12 cellular contexts compared by ENCODE assay signal in genomic region chr7:139738772-139739171, GRCh38. TPM values are rescaled to one million over a fixed set of nuclear protein-coding genes. Genes with fewer than 3 reads are reported as not detected.
DNase-seq lines count a peak whose midpoint lies in the region; FAIRE-seq and TF ChIP-seq lines count a peak whose summit lies in the region.
"Had no signal": no experiment of that assay in that cellular context is flagged by ENCODE, and none has a peak within 500 bp of the region (broad histone marks: within the 10 kb centered on the region; RNA-seq: fewer than 3 reads in every experiment).

No MANE protein-coding gene starts in this region.

- H3K36me3 Mint-ChIP-seq in chondrocyte (ENCODE audit: low read depth) (peaks cover 3% of the 10 kb centered on the region), progenitor cell of endocrine pancreas (ENCODE audit: insufficient read depth) (peaks cover 13% of the 10 kb centered on the region)

- peaks cover 94% of the 10 kb centered on the region for H3K79me2 ChIP-seq in ACC112 (ENCODE audit: control insufficient read depth, insufficient read depth, low read length, unreplicated experiment)

- TF ChIP-seq CTCF in chondrocyte (IDR thresholded peaks at IDR 0.05) (no peak), progenitor cell of endocrine pancreas (IDR thresholded peaks at IDR 0.05; ENCODE audit: unreplicated experiment) (no peak)

- peak overlapping the region; percentile 95 for H3K27ac Mint-ChIP-seq in chondrocyte (ENCODE audit: unreplicated experiment)
- H3K27ac Mint-ChIP-seq in progenitor cell of endocrine pancreas, result peak overlapping the region; percentile 12

- H3K27me3 ChIP-seq in ACC112 (ENCODE audit: insufficient read depth, low read length), result no peaks in the 10 kb centered on the region
- H3K27me3 ChIP-seq: pancreas had no signal

- H3K27me3 Mint-ChIP-seq in chondrocyte (ENCODE audit: low read depth) (no peaks in the 10 kb centered on the region), progenitor cell of endocrine pancreas (no peaks in the 10 kb centered on the region)

- no peak overlapping the region for H2AFZ ChIP-seq in ACC112 (ENCODE audit: low read length, unreplicated experiment)

- H3K9me3 Mint-ChIP-seq in chondrocyte (ENCODE audit: low read depth), result no peaks in the 10 kb centered on the region
- H3K9me3 Mint-ChIP-seq in progenitor cell of endocrine pancreas (ENCODE audit: low read depth), result no peaks in the 10 kb centered on the region

- H3K27ac ChIP-seq in ACC112 (ENCODE audit: low read depth, low read length), result peak overlapping the region; percentile 100
- H3K27ac ChIP-seq: C4-2B, pancreas had no signal

- H3K4me1 Mint-ChIP-seq in chondrocyte (ENCODE audit: low read depth) (peaks cover 98% of the 10 kb centered on the region), progenitor cell of endocrine pancreas (ENCODE audit: low read depth) (peaks cover 45% of the 10 kb centered on the region)

- peaks cover 93% of the 10 kb centered on the region for H3K4me1 ChIP-seq in ACC112 (ENCODE audit: control insufficient read depth, insufficient read depth, low read length, unreplicated experiment)

- H3K4me3 Mint-ChIP-seq in chondrocyte (ENCODE audit: unreplicated experiment), result no peak overlapping the region
- H3K4me3 Mint-ChIP-seq in progenitor cell of endocrine pancreas (ENCODE audit: low read depth), result no peak overlapping the region

- FAIRE-seq in GM12891 (lab: Jason Lieb, UNC), result no peak
- FAIRE-seq: pancreas had no signal

- no peak overlapping the region for H3K4me3 ChIP-seq in ACC112 (ENCODE audit: low read depth, low read length)
- H3K4me3 ChIP-seq: pancreas had no signal

- peaks cover 4% of the 10 kb centered on the region; the same call in 1 of the 2 replicates for H3K36me3 ChIP-seq in ACC112 (ENCODE audit: insufficient read depth, low read length)
- H3K36me3 ChIP-seq: pancreas had no signal

- TF ChIP-seq POLR2A in GM12891 (IDR thresholded peaks at IDR 0.05; ENCODE audit: low read depth, low read length), result no peak

- DNase-seq in GM12891 (ENCODE audit: insufficient read length, low spot score), result no peak
- DNase-seq in chondrocyte (ENCODE audit: low spot score), result no peak
- DNase-seq in progenitor cell of endocrine pancreas (ENCODE audit: low spot score, unreplicated experiment), result no peak
- DNase-seq in HCEC 1CT, result no peak
- no peak for DNase-seq in SHP77 (lab: John Stamatoyannopoulos, UW)
- DNase-seq in ureter (ENCODE audit: low spot score), result no peak
- DNase-seq: NCI-H1930; NCI-H748 treated with DMSO at 0.1 percent for 48 hours; pancreas; stimulated activated CD4-positive, alpha-beta T cell treated with anti-CD3 and anti-CD28 coated beads, Interleukin-15, amount 100 ng/mL, for 24 hours had no signal

TF ChIP-seq in GM12891, 5 proteins besides CTCF, POLR2A, EP300 and RAD21:
- TF ChIP-seq POU2F2 (IDR thresholded peaks at IDR 0.05; ENCODE audit: low read depth, low read length), result no peak
- peak; percentile 45; the same call in 1 of the 2 replicates for TF ChIP-seq SPI1 (IDR thresholded peaks at IDR 0.05; ENCODE audit: low read depth, low read length)

RNA-seq across cellular contexts. Expression of gene HIPK2, which starts 39.0 kb away (rescaled TPM):
- 14.2 TPM for polyA plus RNA-seq in GM12891 (2012; ENCODE audit: low read depth, missing spikeins)
- 71.2 to 75.6 TPM (median 72.3 TPM) in 3 replicates for total RNA-seq in chondrocyte
- 136 and 146 TPM in 2 replicates for total RNA-seq in progenitor cell of endocrine pancreas
- 48.2 TPM for total RNA-seq in ureter
